Comparison of ENCODE assay signal across 20 cellular contexts in genomic region chr2:15991231-15991630, GRCh38. TPM values are rescaled to one million over a fixed set of nuclear protein-coding genes. Genes with fewer than 3 reads are reported as not detected.
DNase-seq lines count a peak whose midpoint lies in the region; ATAC-seq and TF ChIP-seq lines count a peak whose summit lies in the region.
"Had no signal": no experiment of that assay in that cellular context is flagged by ENCODE, and none has a peak within 500 bp of the region (broad histone marks: within the 10 kb centered on the region; RNA-seq: fewer than 3 reads in every experiment).

No MANE protein-coding gene starts in this region.

- H3K4me3 ChIP-seq in HUES48 (ENCODE audit: low read depth, low read length) (no peak overlapping the region), SJCRH30 (no peak overlapping the region)

- no peaks in the 10 kb centered on the region for H3K9me3 ChIP-seq in HUES48 (ENCODE audit: control insufficient read depth, insufficient read depth, low read length)
- H3K9me3 ChIP-seq in SJCRH30 (replicated peaks), result no peaks in the 10 kb centered on the region

- H3K36me3 ChIP-seq in HUES48 (ENCODE audit: control insufficient read depth, insufficient read depth, low read length) (no peaks in the 10 kb centered on the region), SJCRH30 (no peaks in the 10 kb centered on the region)
- H3K36me3 ChIP-seq: BE2C had no signal

- POLR2A ChIA-PET in WTC11 (lab: Charles Lee), result no interaction called here
- POLR2A ChIA-PET in activated CD4-positive, alpha-beta T cell treated with anti-CD3 and anti-CD28 coated beads, Interleukin-2, amount 10 ng/mL, durations not matched to agents 7 days and 5 days (lab: Charles Lee), result no interaction called here

- H3K27me3 ChIP-seq in HUES48 (ENCODE audit: control insufficient read depth, insufficient read depth, low read length) (no peaks in the 10 kb centered on the region), SJCRH30 (no peaks in the 10 kb centered on the region)
- H3K27me3 ChIP-seq: BE2C had no signal

- peak; percentile 30 to 64 for DNase-seq in SJCRH30
- peak; percentile 60 for DNase-seq in islet precursor cell
- no peak for DNase-seq in type B pancreatic cell (ENCODE audit: extremely low spot score, unreplicated experiment)
- no peak for DNase-seq in WTC11 (ENCODE audit: low spot score)
- no peak for DNase-seq in activated CD4-positive, alpha-beta T cell treated with anti-CD3 and anti-CD28 coated beads, Interleukin-2, amount 10 ng/mL, durations not matched to agents 7 days and 5 days
- DNase-seq: ACHN; BE2C; C1 segment of cervical spinal cord; CD4-positive, CD25-positive, alpha-beta regulatory T cell; CD8-positive, alpha-beta memory T cell; COR-L47; DMS 273 treated with DMSO at 0.1 percent for 48 hours; DMS53; DND-41; EL; HFFc6 had no signal

- CTCF ChIA-PET in WTC11 (lab: Charles Lee), result no interaction called here
- CTCF ChIA-PET in activated CD4-positive, alpha-beta T cell treated with anti-CD3 and anti-CD28 coated beads, Interleukin-2, amount 10 ng/mL, durations not matched to agents 7 days and 5 days (lab: Charles Lee), result no interaction called here

- ATAC-seq in HG03432 (IDR thresholded peaks at IDR 0.05; ENCODE audit: unreplicated experiment) (no peak), WTC11 (no peak)
- ATAC-seq: HCT116 had no signal

- H3K27ac ChIP-seq in HUES48 (ENCODE audit: low read depth, low read length), result peak overlapping the region; percentile 60
- no peak overlapping the region; the same call in 1 of the 2 replicates for H3K27ac ChIP-seq in SJCRH30

- H3K27me3 Mint-ChIP-seq in type B pancreatic cell, result no peaks in the 10 kb centered on the region
- peaks cover 6% of the 10 kb centered on the region for H3K27me3 Mint-ChIP-seq in WTC11 (ENCODE audit: low read depth)
- H3K27me3 Mint-ChIP-seq in activated CD4-positive, alpha-beta T cell treated with anti-CD3 and anti-CD28 coated beads, Interleukin-2, amount 10 ng/mL, durations not matched to agents 7 days and 5 days, result no peaks in the 10 kb centered on the region

- TF ChIP-seq CTCF in type B pancreatic cell (conservative IDR thresholded peaks at IDR 0.05) (no peak), WTC11 (IDR thresholded peaks at IDR 0.05) (no peak)

- H3K27ac Mint-ChIP-seq in type B pancreatic cell (peak overlapping the region; percentile 63), WTC11 (no peak overlapping the region)
- H3K27ac Mint-ChIP-seq in activated CD4-positive, alpha-beta T cell treated with anti-CD3 and anti-CD28 coated beads, Interleukin-2, amount 10 ng/mL, durations not matched to agents 7 days and 5 days, result no peak overlapping the region
- H3K27ac Mint-ChIP-seq: CD4-positive, CD25-positive, alpha-beta regulatory T cell; CD8-positive, alpha-beta memory T cell; HFFc6 had no signal

- H3K9me3 Mint-ChIP-seq in type B pancreatic cell, result peaks cover 11% of the 10 kb centered on the region
- H3K9me3 Mint-ChIP-seq in WTC11, result no peaks in the 10 kb centered on the region
- no peaks in the 10 kb centered on the region for H3K9me3 Mint-ChIP-seq in activated CD4-positive, alpha-beta T cell treated with anti-CD3 and anti-CD28 coated beads, Interleukin-2, amount 10 ng/mL, durations not matched to agents 7 days and 5 days

- H3K4me1 Mint-ChIP-seq in type B pancreatic cell (ENCODE audit: unreplicated experiment), result peaks cover 29% of the 10 kb centered on the region
- H3K4me1 Mint-ChIP-seq in WTC11, result peaks cover 34% of the 10 kb centered on the region
- no peaks in the 10 kb centered on the region for H3K4me1 Mint-ChIP-seq in activated CD4-positive, alpha-beta T cell treated with anti-CD3 and anti-CD28 coated beads, Interleukin-2, amount 10 ng/mL, durations not matched to agents 7 days and 5 days
- H3K4me1 Mint-ChIP-seq: CD4-positive, CD25-positive, alpha-beta regulatory T cell; CD8-positive, alpha-beta memory T cell had no signal

- no peak overlapping the region for H3K9ac ChIP-seq in HUES48 (ENCODE audit: low read depth, low read length)

- no peaks in the 10 kb centered on the region for H3K36me3 Mint-ChIP-seq in type B pancreatic cell
- no peaks in the 10 kb centered on the region for H3K36me3 Mint-ChIP-seq in WTC11
- H3K36me3 Mint-ChIP-seq in activated CD4-positive, alpha-beta T cell treated with anti-CD3 and anti-CD28 coated beads, Interleukin-2, amount 10 ng/mL, durations not matched to agents 7 days and 5 days (ENCODE audit: low read depth), result no peaks in the 10 kb centered on the region
- H3K36me3 Mint-ChIP-seq: CD4-positive, CD25-positive, alpha-beta regulatory T cell; CD8-positive, alpha-beta memory T cell had no signal

- no peak overlapping the region for H3K4me3 Mint-ChIP-seq in type B pancreatic cell
- no peak overlapping the region for H3K4me3 Mint-ChIP-seq in WTC11
- H3K4me3 Mint-ChIP-seq in activated CD4-positive, alpha-beta T cell treated with anti-CD3 and anti-CD28 coated beads, Interleukin-2, amount 10 ng/mL, durations not matched to agents 7 days and 5 days, result no peak overlapping the region
- H3K4me3 Mint-ChIP-seq: CD4-positive, CD25-positive, alpha-beta regulatory T cell; CD8-positive, alpha-beta memory T cell; HFFc6 had no signal

- H3K4me1 ChIP-seq in HUES48 (ENCODE audit: control insufficient read depth, insufficient read depth, low read length), result peaks cover 18% of the 10 kb centered on the region
- H3K4me1 ChIP-seq in SJCRH30, result peaks cover 54% of the 10 kb centered on the region

TF ChIP-seq in WTC11, 78 proteins besides CTCF, POLR2A, EP300 and RAD21:
- TF ChIP-seq RELA (CRISPR knock-in tag; IDR thresholded peaks at IDR 0.05; ENCODE audit: borderline replicate concordance) (no peak), ZNF219 (CRISPR knock-in tag; IDR thresholded peaks at IDR 0.05; ENCODE audit: borderline replicate concordance) (no peak), MXD4 (CRISPR knock-in tag; IDR thresholded peaks at IDR 0.05; ENCODE audit: borderline replicate concordance) (no peak), ERG (CRISPR knock-in tag; IDR thresholded peaks at IDR 0.05) (no peak), ATF2 (CRISPR knock-in tag; IDR thresholded peaks at IDR 0.05; ENCODE audit: borderline replicate concordance, low read depth) (no peak), GTF2I (CRISPR knock-in tag; conservative IDR thresholded peaks at IDR 0.05) (no peak), HMGA2 (CRISPR knock-in tag; IDR thresholded peaks at IDR 0.05) (no peak), ZNF425 (CRISPR knock-in tag; conservative IDR thresholded peaks at IDR 0.05) (no peak), TP53 (CRISPR knock-in tag; IDR thresholded peaks at IDR 0.05) (no peak), ATF1 (CRISPR knock-in tag; IDR thresholded peaks at IDR 0.05) (no peak), ETV6 (CRISPR knock-in tag; IDR thresholded peaks at IDR 0.05) (no peak), USF1 (CRISPR knock-in tag; IDR thresholded peaks at IDR 0.05) (no peak)

RNA-seq across cellular contexts. Expression of gene MYCN, which starts 50.9 kb away (rescaled TPM):
- total RNA-seq in SJCRH30 (2014; rRNA removed; shearing (Covaris generic)), result 185 and 190 TPM in 2 replicates
- total RNA-seq in type B pancreatic cell (ENCODE audit: low replicate concordance), result 24.6 and 68.3 TPM in 2 replicates
- total RNA-seq in WTC11 (2021), result 68.3 to 77.5 TPM (median 75.3 TPM) in 3 replicates
- total RNA-seq in activated CD4-positive, alpha-beta T cell treated with anti-CD3 and anti-CD28 coated beads, Interleukin-2, amount 10 ng/mL, durations not matched to agents 7 days and 5 days, result not detected
- total RNA-seq: CD8-positive, alpha-beta memory T cell; G401; HFFc6 had no signal

Comparison
In these comparisons a context has a peak if more than half of its experiments do, and no peak if none do; other contexts are left out.
1. DNase-seq: peak in SJCRH30 (2 of 2) and islet precursor cell (single experiment); none in type B pancreatic cell (single experiment), WTC11 (single experiment) and activated CD4-positive, alpha-beta T cell treated with anti-CD3 and anti-CD28 coated beads, Interleukin-2, amount 10 ng/mL, durations not matched to agents 7 days and 5 days (single experiment).
2. RNA of gene MYCN, which starts 50.9 kb away (total RNA-seq): 185 to 190 TPM in SJCRH30, 24.6 to 68.3 TPM in type B pancreatic cell and 68.3 to 77.5 TPM in WTC11; not detected in activated CD4-positive, alpha-beta T cell treated with anti-CD3 and anti-CD28 coated beads, Interleukin-2, amount 10 ng/mL, durations not matched to agents 7 days and 5 days; every median in the first group is over 10 times any median in the second.